1 cellular context compared by ENCODE assay signal in genomic region chr16:84820305-84820684, GRCh38.
A peak's percentile ranks its signal among the peaks of the same experiment; 100 is the strongest.
TF ChIP-seq lines count a peak whose summit lies in the region.

No MANE protein-coding gene starts in this region.

TF ChIP-seq in HepG2, 621 proteins besides CTCF, POLR2A, EP300 and RAD21 (continued from another document):
- TF ChIP-seq, protein P1, sequence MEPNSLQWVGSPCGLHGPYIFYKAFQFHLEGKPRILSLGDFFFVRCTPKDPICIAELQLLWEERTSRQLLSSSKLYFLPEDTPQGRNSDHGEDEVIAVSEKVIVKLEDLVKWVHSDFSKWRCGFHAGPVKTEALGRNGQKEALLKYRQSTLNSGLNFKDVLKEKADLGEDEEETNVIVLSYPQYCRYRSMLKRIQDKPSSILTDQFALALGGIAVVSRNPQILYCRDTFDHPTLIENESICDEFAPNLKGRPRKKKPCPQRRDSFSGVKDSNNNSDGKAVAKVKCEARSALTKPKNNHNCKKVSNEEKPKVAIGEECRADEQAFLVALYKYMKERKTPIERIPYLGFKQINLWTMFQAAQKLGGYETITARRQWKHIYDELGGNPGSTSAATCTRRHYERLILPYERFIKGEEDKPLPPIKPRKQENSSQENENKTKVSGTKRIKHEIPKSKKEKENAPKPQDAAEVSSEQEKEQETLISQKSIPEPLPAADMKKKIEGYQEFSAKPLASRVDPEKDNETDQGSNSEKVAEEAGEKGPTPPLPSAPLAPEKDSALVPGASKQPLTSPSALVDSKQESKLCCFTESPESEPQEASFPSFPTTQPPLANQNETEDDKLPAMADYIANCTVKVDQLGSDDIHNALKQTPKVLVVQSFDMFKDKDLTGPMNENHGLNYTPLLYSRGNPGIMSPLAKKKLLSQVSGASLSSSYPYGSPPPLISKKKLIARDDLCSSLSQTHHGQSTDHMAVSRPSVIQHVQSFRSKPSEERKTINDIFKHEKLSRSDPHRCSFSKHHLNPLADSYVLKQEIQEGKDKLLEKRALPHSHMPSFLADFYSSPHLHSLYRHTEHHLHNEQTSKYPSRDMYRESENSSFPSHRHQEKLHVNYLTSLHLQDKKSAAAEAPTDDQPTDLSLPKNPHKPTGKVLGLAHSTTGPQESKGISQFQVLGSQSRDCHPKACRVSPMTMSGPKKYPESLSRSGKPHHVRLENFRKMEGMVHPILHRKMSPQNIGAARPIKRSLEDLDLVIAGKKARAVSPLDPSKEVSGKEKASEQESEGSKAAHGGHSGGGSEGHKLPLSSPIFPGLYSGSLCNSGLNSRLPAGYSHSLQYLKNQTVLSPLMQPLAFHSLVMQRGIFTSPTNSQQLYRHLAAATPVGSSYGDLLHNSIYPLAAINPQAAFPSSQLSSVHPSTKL (CRISPR knock-in tag; IDR thresholded peaks at IDR 0.05): no peak
- TF ChIP-seq CREB1 (IDR thresholded peaks at IDR 0.05) (no peak), CREB1 (CRISPR knock-in tag; IDR thresholded peaks at IDR 0.05) (no peak), ARHGAP35 (CRISPR knock-in tag; IDR thresholded peaks at IDR 0.05; ENCODE audit: borderline replicate concordance) (0 out of 2 replicates have a peak, but pooled peaks have one; percentile 11), CREM (IDR thresholded peaks at IDR 0.05) (no peak), CREM (CRISPR knock-in tag; IDR thresholded peaks at IDR 0.05) (no peak), ZNF205 (CRISPR knock-in tag; IDR thresholded peaks at IDR 0.05) (no peak), ARNTL (CRISPR knock-in tag; IDR thresholded peaks at IDR 0.05) (no peak), ARID4A (CRISPR knock-in tag; IDR thresholded peaks at IDR 0.05; ENCODE audit: borderline replicate concordance) (0 out of 2 replicates have a peak, but pooled peaks have one; percentile 36), ZNF607 (CRISPR knock-in tag; IDR thresholded peaks at IDR 0.05; ENCODE audit: borderline replicate concordance) (no peak), ZBTB26 (CRISPR knock-in tag; IDR thresholded peaks at IDR 0.05; ENCODE audit: borderline replicate concordance) (no peak), SAFB2 (CRISPR knock-in tag; IDR thresholded peaks at IDR 0.05; ENCODE audit: borderline replicate concordance, low read depth) (0 out of 2 replicates have a peak, but pooled peaks have one; percentile 14), ZNF644 (CRISPR knock-in tag; IDR thresholded peaks at IDR 0.05; ENCODE audit: low read depth) (no peak), ZBTB4 (CRISPR knock-in tag; IDR thresholded peaks at IDR 0.05; ENCODE audit: borderline replicate concordance) (no peak), MATR3 (CRISPR knock-in tag; IDR thresholded peaks at IDR 0.05) (0 out of 2 replicates have a peak, but pooled peaks have one; percentile 3), FOXA1 (IDR thresholded peaks at IDR 0.05) (no peak), FOXA1 (CRISPR knock-in tag; IDR thresholded peaks at IDR 0.05) (0 out of 2 replicates have a peak, but pooled peaks have one; percentile 28)
- TF ChIP-seq, protein P2, sequence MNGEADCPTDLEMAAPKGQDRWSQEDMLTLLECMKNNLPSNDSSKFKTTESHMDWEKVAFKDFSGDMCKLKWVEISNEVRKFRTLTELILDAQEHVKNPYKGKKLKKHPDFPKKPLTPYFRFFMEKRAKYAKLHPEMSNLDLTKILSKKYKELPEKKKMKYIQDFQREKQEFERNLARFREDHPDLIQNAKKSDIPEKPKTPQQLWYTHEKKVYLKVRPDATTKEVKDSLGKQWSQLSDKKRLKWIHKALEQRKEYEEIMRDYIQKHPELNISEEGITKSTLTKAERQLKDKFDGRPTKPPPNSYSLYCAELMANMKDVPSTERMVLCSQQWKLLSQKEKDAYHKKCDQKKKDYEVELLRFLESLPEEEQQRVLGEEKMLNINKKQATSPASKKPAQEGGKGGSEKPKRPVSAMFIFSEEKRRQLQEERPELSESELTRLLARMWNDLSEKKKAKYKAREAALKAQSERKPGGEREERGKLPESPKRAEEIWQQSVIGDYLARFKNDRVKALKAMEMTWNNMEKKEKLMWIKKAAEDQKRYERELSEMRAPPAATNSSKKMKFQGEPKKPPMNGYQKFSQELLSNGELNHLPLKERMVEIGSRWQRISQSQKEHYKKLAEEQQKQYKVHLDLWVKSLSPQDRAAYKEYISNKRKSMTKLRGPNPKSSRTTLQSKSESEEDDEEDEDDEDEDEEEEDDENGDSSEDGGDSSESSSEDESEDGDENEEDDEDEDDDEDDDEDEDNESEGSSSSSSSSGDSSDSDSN (CRISPR knock-in tag; IDR thresholded peaks at IDR 0.05): 0 out of 2 replicates have a peak, but pooled peaks have one; percentile 21
